In genomic region chr5:116859666-116860320, GRCh38 we compare ENCODE assay signal across 20 cellular contexts.
"Had no signal": no experiment of that assay in that cellular context is flagged by ENCODE, and none has a peak within 500 bp of the region (broad histone marks: within the 10 kb centered on the region; RNA-seq: fewer than 3 reads in every experiment).

No MANE protein-coding gene starts in this region.

- H3K36me3 ChIP-seq: heart left ventricle, sigmoid colon, tibial artery had no signal

- H3K27ac ChIP-seq: body of pancreas, heart left ventricle, sigmoid colon, tibial artery had no signal

- H3K4me1 ChIP-seq: body of pancreas had no signal

- H3K27me3 ChIP-seq: body of pancreas, heart left ventricle, sigmoid colon, tibial artery had no signal

- DNase-seq: activated CD4-positive, alpha-beta memory T cell treated with anti-CD3 and anti-CD28 coated beads for 36 hours; activated CD4-positive, alpha-beta T cell treated with anti-CD3 and anti-CD28 coated beads for 48 hours; activated naive CD4-positive, alpha-beta T cell treated with Interleukin-2 at 50 U/mL for 16 hours; activated naive CD8-positive, alpha-beta T cell treated with anti-CD3 and anti-CD28 coated beads for 36 hours; activated T-cell treated with anti-CD3 and anti-CD28 coated beads, Interleukin-2, amount 50 U/mL, for 48 hours; amygdala; body of pancreas; dermis blood vessel endothelial cell; effector CD8-positive, alpha-beta T cell; heart left ventricle; islet precursor cell; left cardiac atrium; mucosa of descending colon; naive thymus-derived CD4-positive, alpha-beta T cell; occipital lobe; posterior cingulate gyrus; sigmoid colon; stimulated activated CD4-positive, alpha-beta T cell treated with anti-CD3 and anti-CD28 coated beads, Interleukin-4, amount 100 ng/mL, for 24 hours; stimulated activated naive CD4-positive, alpha-beta T cell treated with Interleukin-2 at 50 U/mL for 16 hours; tibial artery had no signal

- H3K4me3 ChIP-seq: body of pancreas, heart left ventricle, mucosa of descending colon, sigmoid colon, tibial artery had no signal

- H3K9me3 ChIP-seq: body of pancreas, heart left ventricle, mucosa of descending colon, sigmoid colon, tibial artery had no signal
